Comparison of ENCODE assay signal across 1 cellular context in the genomic region with DNA sequence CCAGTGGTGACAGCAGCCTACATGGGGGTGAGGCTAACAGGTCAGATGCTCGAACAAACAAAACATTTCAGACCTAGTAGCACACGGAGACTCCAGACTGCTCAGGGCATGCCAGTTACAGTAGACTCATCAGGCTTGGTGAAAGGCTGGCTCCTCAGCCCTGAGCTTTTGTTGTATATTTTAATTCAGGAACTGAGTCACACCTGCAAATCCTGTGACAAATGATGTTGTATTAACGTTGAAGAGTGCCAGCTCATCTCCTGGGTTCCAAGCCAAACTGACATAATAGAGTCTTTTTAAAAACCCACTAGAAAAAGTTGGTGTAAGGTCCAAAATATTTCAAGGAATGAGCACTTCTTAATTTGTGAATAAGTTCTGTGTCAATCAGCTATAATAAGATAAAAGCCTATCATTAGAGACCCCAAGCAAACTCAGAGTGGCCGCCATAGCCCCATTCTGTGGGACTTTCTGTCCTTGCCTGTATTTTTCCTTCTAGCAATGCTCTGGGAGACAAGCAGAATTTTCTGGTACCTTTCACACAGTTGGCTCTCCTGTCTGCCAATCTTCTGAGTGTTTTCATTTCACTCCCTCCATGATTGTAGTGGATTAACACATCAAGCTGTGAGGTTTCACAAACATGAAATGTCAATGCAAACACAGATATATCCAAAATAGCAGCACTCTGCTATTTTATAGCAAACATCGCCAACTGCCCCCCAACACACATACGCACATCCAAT.
TF ChIP-seq lines count a peak whose summit lies in the region.

No MANE protein-coding gene starts in this region.

TF ChIP-seq in HepG2, 621 proteins besides CTCF, POLR2A, EP300 and RAD21 (continued from another document):
- TF ChIP-seq ZNF609 (CRISPR knock-in tag; IDR thresholded peaks at IDR 0.05; ENCODE audit: borderline replicate concordance), result no peak
